1 cellular context compared by ENCODE assay signal in genomic region chr20:9575836-9576235, GRCh38.
TF ChIP-seq lines count a peak whose summit lies in the region.

No MANE protein-coding gene starts in this region.

TF ChIP-seq in H1, 55 proteins besides CTCF, POLR2A, EP300 and RAD21:
- TF ChIP-seq CHD7 (IDR thresholded peaks at IDR 0.05; ENCODE audit: insufficient replicate concordance, low read length) = no peak
- TF ChIP-seq ATF2 (IDR thresholded peaks at IDR 0.05; ENCODE audit: low read length) = no peak
- no peak for TF ChIP-seq CTBP2 (IDR thresholded peaks at IDR 0.05; ENCODE audit: borderline replicate concordance, insufficient read depth, insufficient read length, low read length)
- TF ChIP-seq PHF8 (conservative IDR thresholded peaks at IDR 0.05; ENCODE audit: low read depth, low read length) = no peak
- TF ChIP-seq TEAD4 (IDR thresholded peaks at IDR 0.05; ENCODE audit: low read depth, low read length) = no peak
- TF ChIP-seq ASH2L (IDR thresholded peaks at IDR 0.05; ENCODE audit: low read length) = no peak
- TF ChIP-seq TAF1 (IDR thresholded peaks at IDR 0.05; ENCODE audit: low read depth, low read length) = no peak
- no peak for TF ChIP-seq E2F6 (IDR thresholded peaks at IDR 0.05)
- TF ChIP-seq YY1 (IDR thresholded peaks at IDR 0.05; ENCODE audit: low read depth, low read length) = no peak
- TF ChIP-seq CHD2 (IDR thresholded peaks at IDR 0.05; ENCODE audit: low read length) = no peak
- TF ChIP-seq RNF2 (IDR thresholded peaks at IDR 0.05; ENCODE audit: borderline replicate concordance, low read depth, low read length, missing control alignments, poor library complexity, severe bottlenecking) = no peak
- no peak for TF ChIP-seq SP2 (IDR thresholded peaks at IDR 0.05; ENCODE audit: low read length)
- no peak for TF ChIP-seq NANOG (IDR thresholded peaks at IDR 0.05; ENCODE audit: insufficient read depth, low read depth, low read length, poor library complexity, severe bottlenecking)
- no peak for TF ChIP-seq CEBPB (IDR thresholded peaks at IDR 0.05; ENCODE audit: low read depth, low read length)
- no peak for TF ChIP-seq BACH1 (IDR thresholded peaks at IDR 0.05; ENCODE audit: low read length)
- no peak for TF ChIP-seq MAFK (IDR thresholded peaks at IDR 0.05; ENCODE audit: low read depth, low read length)
